Comparison of ENCODE assay signal across 21 cellular contexts in the genomic region with DNA sequence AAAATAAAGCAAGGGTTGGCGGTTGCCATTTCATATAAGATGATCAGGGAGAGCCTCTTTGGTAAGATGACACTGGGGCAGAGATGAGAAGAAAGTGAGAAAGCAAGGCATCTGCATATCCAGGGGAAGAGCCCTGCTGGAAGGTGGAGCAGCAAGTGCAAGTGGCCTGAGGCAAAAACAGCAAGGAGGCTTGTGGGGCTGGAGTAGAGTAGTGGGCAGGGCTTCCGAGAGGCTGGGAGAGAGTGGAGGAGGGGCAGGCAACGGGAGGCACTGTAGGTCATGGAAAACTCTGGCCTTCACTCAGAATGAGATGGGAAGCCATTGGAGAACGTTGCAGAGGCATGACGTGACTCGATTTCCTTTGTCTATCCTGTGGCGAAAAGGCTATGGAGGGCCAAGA.
"Had no signal": no experiment of that assay in that cellular context is flagged by ENCODE, and none has a peak within 500 bp of the region (broad histone marks: within the 10 kb centered on the region; RNA-seq: fewer than 3 reads in every experiment).

No MANE protein-coding gene starts in this region.

- H3K27me3 ChIP-seq: adrenal gland, ascending aorta, esophagus squamous epithelium, gastrocnemius medialis, upper lobe of left lung had no signal

- H3K4me3 ChIP-seq: adrenal gland, ascending aorta, esophagus squamous epithelium, gastrocnemius medialis, upper lobe of left lung had no signal

- H3K4me1 ChIP-seq: gastrocnemius medialis had no signal

- H3K27ac ChIP-seq: gastrocnemius medialis had no signal

- DNase-seq: activated B cell treated with CpG ODN at 0.5 μM for 24 hours; activated CD4-positive, alpha-beta T cell treated with anti-CD3 and anti-CD28 coated beads for 36 hours; activated CD4-positive, alpha-beta T cell treated with anti-CD3 and anti-CD28 coated beads, Interleukin-2, amount 50 U/mL, for 4 hours; activated CD8-positive, alpha-beta memory T cell treated with anti-CD3 and anti-CD28 coated beads for 24 hours; activated CD8-positive, alpha-beta memory T cell treated with anti-CD3 and anti-CD28 coated beads, Interleukin-2, amount 50 U/mL, for 4 hours; activated naive CD4-positive, alpha-beta T cell; activated T-cell treated with anti-CD3 and anti-CD28 coated beads, Interleukin-2, amount 50 U/mL, for 4 hours; adrenal gland; effector memory CD4-positive, alpha-beta T cell; esophagus squamous epithelium; gastrocnemius medialis; hypothalamus; left colon; naive thymus-derived CD4-positive, alpha-beta T cell; retina; stimulated activated CD4-positive, alpha-beta T cell treated with anti-CD3 and anti-CD28 coated beads, Interleukin-2, amount 100 ng/mL, for 48 hours; stimulated activated CD8-positive, alpha-beta memory T cell treated with anti-CD3 and anti-CD28 coated beads, Interleukin-4, amount 100 ng/mL, for 48 hours; stimulated activated naive B cell treated with anti-CD40 and anti-IgM and Interleukin-4, amounts not matched to agents 10 μg/mL and 1 μg/mL and 100 μg/mL, for 72 hours; T1000; upper lobe of left lung had no signal

- H3K9me3 ChIP-seq: adrenal gland, ascending aorta, esophagus squamous epithelium, gastrocnemius medialis, upper lobe of left lung had no signal

- ATAC-seq: activated CD4-positive, alpha-beta T cell treated with anti-CD3 and anti-CD28 coated beads for 36 hours; activated T-cell treated with anti-CD3 and anti-CD28 coated beads, Interleukin-2, amount 50 U/mL, for 4 hours; gastrocnemius medialis; naive thymus-derived CD4-positive, alpha-beta T cell; stimulated activated naive B cell treated with anti-CD40 and anti-IgM and Interleukin-4, amounts not matched to agents 10 μg/mL and 1 μg/mL and 100 μg/mL, for 72 hours had no signal

- H3K36me3 ChIP-seq: adrenal gland, ascending aorta, esophagus squamous epithelium, gastrocnemius medialis, upper lobe of left lung had no signal
